Comparison of ENCODE assay signal across 33 cellular contexts in genomic region chr4:1004071-1004418, GRCh38. TPM values are rescaled to one million over a fixed set of nuclear protein-coding genes. Genes with fewer than 3 reads are reported as not detected.
"Had no signal": no experiment of that assay in that cellular context is flagged by ENCODE, and none has a peak within 500 bp of the region (broad histone marks: within the 10 kb centered on the region; RNA-seq: fewer than 3 reads in every experiment).

No MANE protein-coding gene starts in this region.

- H3K4me3 ChIP-seq: adrenal gland, ascending aorta, cardiac muscle cell, colonic mucosa, gastrocnemius medialis had no signal

- DNase-seq: activated CD4-positive, alpha-beta memory T cell treated with anti-CD3 and anti-CD28 coated beads for 36 hours; activated CD4-positive, alpha-beta T cell treated with anti-CD3 and anti-CD28 coated beads for 36 hours; activated CD4-positive, alpha-beta T cell treated with anti-CD3 and anti-CD28 coated beads, Interleukin-2, amount 10 ng/mL, durations not matched to agents 24 days and 14 days; activated CD4-positive, CD25-positive, alpha-beta regulatory T cell; activated CD4-positive, CD25-positive, alpha-beta regulatory T cell treated with anti-CD3 and anti-CD28 coated beads, Interleukin-2, amount 50 U/mL, for 72 hours; activated CD8-positive, alpha-beta memory T cell treated with anti-CD3 and anti-CD28 coated beads, Interleukin-2, amount 10 ng/mL, durations not matched to agents 7 days and 5 days; activated CD8-positive, alpha-beta memory T cell treated with anti-CD3 and anti-CD28 coated beads, Interleukin-2, amount 50 U/mL, for 4 hours; activated CD8-positive, alpha-beta T cell treated with anti-CD3 and anti-CD28 coated beads, Interleukin-2, amount 10 ng/mL, durations not matched to agents 7 days and 5 days; activated effector memory CD4-positive, alpha-beta T cell treated with anti-CD3 and anti-CD28 coated beads, Interleukin-2, amount 50 U/mL, for 16 hours; activated naive CD4-positive, alpha-beta T cell treated with anti-CD3 and anti-CD28 coated beads for 36 hours; activated naive CD8-positive, alpha-beta T cell treated with anti-CD3 and anti-CD28 coated beads for 36 hours; activated naive CD8-positive, alpha-beta T cell treated with anti-CD3 and anti-CD28 coated beads, Interleukin-2, amount 50 U/mL, for 24 hours; activated T-cell treated with anti-CD3 and anti-CD28 coated beads, Interleukin-2, amount 50 U/mL, for 1 hour; activated T-cell treated with anti-CD3 and anti-CD28 coated beads, Interleukin-2, amount 50 U/mL, for 48 hours; adrenal gland; amygdala; central memory CD4-positive, alpha-beta T cell; cerebellar nuclear complex; colonic mucosa; effector CD8-positive, alpha-beta T cell; foreskin fibroblast; gastrocnemius medialis; glutamatergic neuron; T-helper 2 cell had no signal

- H3K27ac ChIP-seq: adrenal gland, ascending aorta, breast epithelium, cardiac muscle cell, colonic mucosa, gastrocnemius medialis had no signal

- ATAC-seq: activated CD4-positive, alpha-beta T cell treated with anti-CD3 and anti-CD28 coated beads for 36 hours; activated CD8-positive, alpha-beta memory T cell treated with anti-CD3 and anti-CD28 coated beads, Interleukin-2, amount 10 ng/mL, durations not matched to agents 7 days and 5 days; activated CD8-positive, alpha-beta T cell treated with anti-CD3 and anti-CD28 coated beads, Interleukin-2, amount 10 ng/mL, durations not matched to agents 7 days and 5 days; activated naive CD8-positive, alpha-beta T cell treated with anti-CD3 and anti-CD28 coated beads, Interleukin-2, amount 50 U/mL, for 24 hours; esophagus mucosa; gastrocnemius medialis had no signal

- H3K9me3 ChIP-seq: adrenal gland, ascending aorta, breast epithelium, colonic mucosa, gastrocnemius medialis had no signal

- H3K4me3 Mint-ChIP-seq: activated CD4-positive, alpha-beta memory T cell treated with anti-CD3 and anti-CD28 coated beads for 36 hours; activated CD4-positive, alpha-beta T cell treated with anti-CD3 and anti-CD28 coated beads for 36 hours; activated CD4-positive, alpha-beta T cell treated with anti-CD3 and anti-CD28 coated beads, Interleukin-2, amount 10 ng/mL, durations not matched to agents 24 days and 14 days; activated CD8-positive, alpha-beta memory T cell treated with anti-CD3 and anti-CD28 coated beads, Interleukin-2, amount 10 ng/mL, durations not matched to agents 7 days and 5 days; activated CD8-positive, alpha-beta T cell treated with anti-CD3 and anti-CD28 coated beads, Interleukin-2, amount 10 ng/mL, durations not matched to agents 7 days and 5 days; activated naive CD4-positive, alpha-beta T cell treated with anti-CD3 and anti-CD28 coated beads for 36 hours; activated naive CD4-positive, alpha-beta T cell treated with anti-CD3 and anti-CD28 coated beads, Interleukin-2, amount 50 U/mL, for 24 hours; activated naive CD8-positive, alpha-beta T cell treated with anti-CD3 and anti-CD28 coated beads for 36 hours; activated naive CD8-positive, alpha-beta T cell treated with anti-CD3 and anti-CD28 coated beads, Interleukin-2, amount 50 U/mL, for 24 hours; activated T-helper 1 cell treated with anti-CD3 and anti-CD28 coated beads, Interleukin-12 subunit alpha, Interleukin-12 subunit beta, Interleukin-2, Interleukin-4 antibody, amounts not matched to agents 30 ng/mL and 10 ng/mL and 1 ng/mL, durations not matched to agents 14 hours and 24 hours and 36 hours; brain had no signal

- H3K36me3 Mint-ChIP-seq: activated CD4-positive, alpha-beta memory T cell treated with anti-CD3 and anti-CD28 coated beads for 36 hours; activated CD8-positive, alpha-beta memory T cell treated with anti-CD3 and anti-CD28 coated beads, Interleukin-2, amount 10 ng/mL, durations not matched to agents 7 days and 5 days; activated naive CD4-positive, alpha-beta T cell treated with anti-CD3 and anti-CD28 coated beads, Interleukin-2, amount 50 U/mL, for 24 hours; activated naive CD8-positive, alpha-beta T cell treated with anti-CD3 and anti-CD28 coated beads for 36 hours had no signal

- H3K36me3 ChIP-seq: adrenal gland, ascending aorta, breast epithelium, cardiac muscle cell, colonic mucosa, gastrocnemius medialis had no signal

- H3K27ac Mint-ChIP-seq: activated CD4-positive, alpha-beta memory T cell treated with anti-CD3 and anti-CD28 coated beads for 36 hours; activated CD4-positive, alpha-beta T cell treated with anti-CD3 and anti-CD28 coated beads for 36 hours; activated CD4-positive, alpha-beta T cell treated with anti-CD3 and anti-CD28 coated beads, Interleukin-2, amount 10 ng/mL, durations not matched to agents 24 days and 14 days; activated CD8-positive, alpha-beta memory T cell treated with anti-CD3 and anti-CD28 coated beads, Interleukin-2, amount 10 ng/mL, durations not matched to agents 7 days and 5 days; activated CD8-positive, alpha-beta T cell treated with anti-CD3 and anti-CD28 coated beads, Interleukin-2, amount 10 ng/mL, durations not matched to agents 7 days and 5 days; activated naive CD4-positive, alpha-beta T cell treated with anti-CD3 and anti-CD28 coated beads for 36 hours; activated naive CD4-positive, alpha-beta T cell treated with anti-CD3 and anti-CD28 coated beads, Interleukin-2, amount 50 U/mL, for 24 hours; activated naive CD8-positive, alpha-beta T cell treated with anti-CD3 and anti-CD28 coated beads for 36 hours; activated naive CD8-positive, alpha-beta T cell treated with anti-CD3 and anti-CD28 coated beads, Interleukin-2, amount 50 U/mL, for 24 hours; activated T-helper 1 cell treated with anti-CD3 and anti-CD28 coated beads, Interleukin-12 subunit alpha, Interleukin-12 subunit beta, Interleukin-2, Interleukin-4 antibody, amounts not matched to agents 30 ng/mL and 10 ng/mL and 1 ng/mL, durations not matched to agents 14 hours and 24 hours and 36 hours; activated T-helper 2 cell treated with anti-CD3 and anti-CD28 coated beads, Interferon-gamma antibody, Interleukin-2, Interleukin-4, amounts not matched to agents 10 μg/mL and 5 μg/mL and 100 μg/mL, durations not matched to agents 14 hours and 24 hours and 36 hours; brain had no signal

- H3K9me3 Mint-ChIP-seq: activated CD4-positive, alpha-beta memory T cell treated with anti-CD3 and anti-CD28 coated beads for 36 hours; activated CD4-positive, alpha-beta T cell treated with anti-CD3 and anti-CD28 coated beads, Interleukin-2, amount 10 ng/mL, durations not matched to agents 24 days and 14 days; activated naive CD4-positive, alpha-beta T cell treated with anti-CD3 and anti-CD28 coated beads for 36 hours; activated naive CD4-positive, alpha-beta T cell treated with anti-CD3 and anti-CD28 coated beads, Interleukin-2, amount 50 U/mL, for 24 hours; activated naive CD8-positive, alpha-beta T cell treated with anti-CD3 and anti-CD28 coated beads for 36 hours; activated naive CD8-positive, alpha-beta T cell treated with anti-CD3 and anti-CD28 coated beads, Interleukin-2, amount 50 U/mL, for 24 hours; activated T-helper 1 cell treated with anti-CD3 and anti-CD28 coated beads, Interleukin-12 subunit alpha, Interleukin-12 subunit beta, Interleukin-2, Interleukin-4 antibody, amounts not matched to agents 30 ng/mL and 10 ng/mL and 1 ng/mL, durations not matched to agents 14 hours and 24 hours and 36 hours had no signal

RNA-seq across cellular contexts. Expression of gene SLC26A1, which starts 10.8 kb away (rescaled TPM):
- total RNA-seq: activated CD4-positive, alpha-beta memory T cell treated with anti-CD3 and anti-CD28 coated beads for 36 hours; activated CD4-positive, alpha-beta T cell treated with anti-CD3 and anti-CD28 coated beads, Interleukin-2, amount 10 ng/mL, durations not matched to agents 24 days and 14 days; activated CD8-positive, alpha-beta memory T cell treated with anti-CD3 and anti-CD28 coated beads for 36 hours; activated CD8-positive, alpha-beta memory T cell treated with anti-CD3 and anti-CD28 coated beads, Interleukin-2, amount 10 ng/mL, durations not matched to agents 7 days and 5 days; activated naive CD4-positive, alpha-beta T cell treated with anti-CD3 and anti-CD28 coated beads for 36 hours; ascending aorta; esophagus mucosa had no signal
